In genomic region chr17:78170692-78171590, GRCh38 we compare ENCODE assay signal across 2 cellular contexts.
TF ChIP-seq lines count a peak whose summit lies in the region.

No MANE protein-coding gene starts in this region.

TF ChIP-seq in Ishikawa, 13 proteins besides CTCF, POLR2A, EP300 and RAD21:
- TF ChIP-seq FOXM1 (IDR thresholded peaks at IDR 0.05; ENCODE audit: borderline replicate concordance, low read depth), result no peak
- TF ChIP-seq CEBPB (IDR thresholded peaks at IDR 0.05), result no peak
- peak; percentile 34; the same call in 1 of the 2 replicates for TF ChIP-seq ZBTB7A (IDR thresholded peaks at IDR 0.05; ENCODE audit: low read depth)
- no peak for TF ChIP-seq CREB1 (IDR thresholded peaks at IDR 0.05; ENCODE audit: low read depth)

TF ChIP-seq in GM12878, 131 proteins besides CTCF, POLR2A, EP300 and RAD21 (continues in another document):
- TF ChIP-seq ATF2 (IDR thresholded peaks at IDR 0.05; ENCODE audit: low read length) (no peak), NBN (IDR thresholded peaks at IDR 0.05) (no peak), GABPA (IDR thresholded peaks at IDR 0.05; ENCODE audit: low read depth) (no peak), TCF12 (IDR thresholded peaks at IDR 0.05; ENCODE audit: low read depth, low read length) (no peak), FOXM1 (IDR thresholded peaks at IDR 0.05; ENCODE audit: low read depth, low read length) (no peak), BCL11A (IDR thresholded peaks at IDR 0.05; ENCODE audit: low read depth, low read length) (no peak), RBBP5 (conservative IDR thresholded peaks at IDR 0.05) (no peak), USF2 (IDR thresholded peaks at IDR 0.05; ENCODE audit: borderline replicate concordance, low read depth, low read length) (no peak), POLR2AphosphoS5 (IDR thresholded peaks at IDR 0.05; ENCODE audit: low read length) (0 out of 2 replicates have a peak, but pooled peaks have one; percentile 46), IRF5 (IDR thresholded peaks at IDR 0.05; ENCODE audit: borderline replicate concordance) (no peak), MYC (IDR thresholded peaks at IDR 0.05; ENCODE audit: insufficient read depth, insufficient read length, insufficient replicate concordance, low read length, severe bottlenecking) (no peak), NFYA (IDR thresholded peaks at IDR 0.05; ENCODE audit: borderline replicate concordance, low read depth, low read length) (no peak), E2F8 (IDR thresholded peaks at IDR 0.05; ENCODE audit: low read depth, partially characterized antibody) (no peak), SPI1 (IDR thresholded peaks at IDR 0.05; ENCODE audit: borderline replicate concordance, insufficient read depth, low read depth, low read length) (no peak), POLR2AphosphoS2 (IDR thresholded peaks at IDR 0.05; ENCODE audit: low read depth, low read length) (peak; percentile 25; the same call in 1 of the 2 replicates), CEBPZ (IDR thresholded peaks at IDR 0.05; ENCODE audit: low read depth, low read length) (no peak), ZZZ3 (IDR thresholded peaks at IDR 0.05; ENCODE audit: control insufficient read depth, insufficient read length, low read depth) (no peak), MTA3 (IDR thresholded peaks at IDR 0.05; ENCODE audit: borderline replicate concordance, low read length) (no peak), CHD4 (IDR thresholded peaks at IDR 0.05) (no peak), SUPT20H (IDR thresholded peaks at IDR 0.05; ENCODE audit: borderline replicate concordance, control insufficient read depth, low read depth, low read length) (no peak), CHD2 (IDR thresholded peaks at IDR 0.05; ENCODE audit: borderline replicate concordance, low read depth, low read length) (no peak), HSF1 (IDR thresholded peaks at IDR 0.05; ENCODE audit: low read depth, low read length) (no peak), ZBTB33 (IDR thresholded peaks at IDR 0.05) (no peak), E4F1 (IDR thresholded peaks at IDR 0.05; ENCODE audit: borderline replicate concordance, partially characterized antibody) (no peak), PML (IDR thresholded peaks at IDR 0.05; ENCODE audit: low read length) (no peak), MLLT1 (IDR thresholded peaks at IDR 0.05) (peak; percentile 88), FOS (IDR thresholded peaks at IDR 0.05; ENCODE audit: borderline replicate concordance, extremely low read depth, insufficient read length) (no peak), MTA2 (IDR thresholded peaks at IDR 0.05; ENCODE audit: low read depth) (0 out of 2 replicates have a peak, but pooled peaks have one; percentile 16), KAT2A (conservative IDR thresholded peaks at IDR 0.05; ENCODE audit: control insufficient read depth, low read depth, low read length) (no peak), TBL1XR1 (IDR thresholded peaks at IDR 0.05; ENCODE audit: low read depth, low read length) (no peak), SUZ12 (IDR thresholded peaks at IDR 0.05; ENCODE audit: unreplicated experiment) (no peak), ZSCAN29 (IDR thresholded peaks at IDR 0.05) (no peak), CEBPB (IDR thresholded peaks at IDR 0.05; ENCODE audit: borderline replicate concordance in 1 of 2, low read depth in 2 of 2, low read length in 2 of 2) (no peak), IKZF1 (conservative IDR thresholded peaks at IDR 0.05) (peak; percentile 69), FOXK2 (IDR thresholded peaks at IDR 0.05) (no peak), GATAD2B (conservative IDR thresholded peaks at IDR 0.05; ENCODE audit: low read depth) (0 out of 2 replicates have a peak, but pooled peaks have one; percentile 47)
